ENCODE assay signal across 9 cellular contexts in genomic region chr2:217166241-217166640, GRCh38.
DNase-seq lines count a peak whose midpoint lies in the region; ATAC-seq and TF ChIP-seq lines count a peak whose summit lies in the region.
"Had no signal": no experiment of that assay in that cellular context is flagged by ENCODE, and none has a peak within 500 bp of the region (broad histone marks: within the 10 kb centered on the region; RNA-seq: fewer than 3 reads in every experiment).

No MANE protein-coding gene starts in this region.

- peaks cover 18% of the 10 kb centered on the region for H3K9me3 Mint-ChIP-seq in mesothelial cell of epicardium
- H3K9me3 Mint-ChIP-seq: IgD-negative memory B cell had no signal

- TF ChIP-seq EP300 in Ishikawa (IDR thresholded peaks at IDR 0.05; ENCODE audit: borderline replicate concordance): no peak

- H3K4me1 Mint-ChIP-seq in mesothelial cell of epicardium: peaks cover 24% of the 10 kb centered on the region
- H3K4me1 Mint-ChIP-seq: IgD-negative memory B cell had no signal

- TF ChIP-seq RAD21 in Ishikawa (IDR thresholded peaks at IDR 0.05; ENCODE audit: low read depth): peak; percentile 84

- no peak overlapping the region for H3K27ac Mint-ChIP-seq in mesothelial cell of epicardium
- H3K27ac Mint-ChIP-seq: IgD-negative memory B cell had no signal

- no peaks in the 10 kb centered on the region for H3K27me3 Mint-ChIP-seq in mesothelial cell of epicardium (ENCODE audit: low read depth)

- peak; percentile 67 for ATAC-seq in sciatic nerve

- intact Hi-C loops in sciatic nerve (cut with DNase I): no loop called here

- peaks cover 4% of the 10 kb centered on the region for H3K36me3 Mint-ChIP-seq in mesothelial cell of epicardium

- no peak overlapping the region for H3K4me3 Mint-ChIP-seq in mesothelial cell of epicardium
- H3K4me3 Mint-ChIP-seq: IgD-negative memory B cell had no signal

- no peak overlapping the region for H3K4me3 ChIP-seq in foreskin fibroblast (ENCODE audit: low read depth in 1 of 2, low read length in 2 of 2)

- TF ChIP-seq CTCF in foreskin fibroblast (IDR thresholded peaks at IDR 0.05; ENCODE audit: low read depth, low read length) (peak; percentile 60), mesothelial cell of epicardium (IDR thresholded peaks at IDR 0.05; ENCODE audit: unreplicated experiment) (no peak)

- peak; percentile 37 for DNase-seq in DMS153 (lab: John Stamatoyannopoulos, UW)
- peak; percentile 29 for DNase-seq in RPMI8226
- peak; percentile 12 to 63 for DNase-seq in foreskin fibroblast
- no peak for DNase-seq in sciatic nerve (ENCODE audit: low spot score)
- DNase-seq in stimulated activated CD4-positive, alpha-beta T cell treated with anti-CD3 and anti-CD28 coated beads, Interleukin-2, amount 100 ng/mL, for 24 hours: no peak
- DNase-seq in mesothelial cell of epicardium (ENCODE audit: low spot score in 2 of 2, unreplicated experiment in 2 of 2): no peak
- no peak for DNase-seq in cortex of kidney (lab: John Stamatoyannopoulos, UW)

TF ChIP-seq in Ishikawa, 13 proteins besides CTCF, POLR2A, EP300 and RAD21:
- TF ChIP-seq NFIC (IDR thresholded peaks at IDR 0.05) (no peak), MAX (IDR thresholded peaks at IDR 0.05) (no peak), REST (IDR thresholded peaks at IDR 0.05; ENCODE audit: low read depth) (no peak), TEAD4 (IDR thresholded peaks at IDR 0.05) (no peak), CREB1 (IDR thresholded peaks at IDR 0.05; ENCODE audit: low read depth) (no peak), FOXM1 (IDR thresholded peaks at IDR 0.05; ENCODE audit: borderline replicate concordance, low read depth) (no peak), TAF1 (IDR thresholded peaks at IDR 0.05; ENCODE audit: low read depth) (no peak), ZBTB7A (IDR thresholded peaks at IDR 0.05; ENCODE audit: low read depth) (no peak), TCF12 (IDR thresholded peaks at IDR 0.05; ENCODE audit: low read depth) (no peak), YY1 (IDR thresholded peaks at IDR 0.05; ENCODE audit: low read depth) (no peak), USF1 (IDR thresholded peaks at IDR 0.05) (no peak), CEBPB (IDR thresholded peaks at IDR 0.05) (no peak), EGR1 (IDR thresholded peaks at IDR 0.05) (no peak)

Comparison
In these comparisons a context has a peak if more than half of its experiments do, and no peak if none do; other contexts are left out.
1. DNase-seq: peak in DMS153 (single experiment), RPMI8226 (single experiment) and foreskin fibroblast (2 of 2); none in sciatic nerve (single experiment), stimulated activated CD4-positive, alpha-beta T cell treated with anti-CD3 and anti-CD28 coated beads, Interleukin-2, amount 100 ng/mL, for 24 hours (0 of 2), mesothelial cell of epicardium (0 of 2) and cortex of kidney (single experiment).